ENCODE assay signal across 10 cellular contexts in the genomic region with DNA sequence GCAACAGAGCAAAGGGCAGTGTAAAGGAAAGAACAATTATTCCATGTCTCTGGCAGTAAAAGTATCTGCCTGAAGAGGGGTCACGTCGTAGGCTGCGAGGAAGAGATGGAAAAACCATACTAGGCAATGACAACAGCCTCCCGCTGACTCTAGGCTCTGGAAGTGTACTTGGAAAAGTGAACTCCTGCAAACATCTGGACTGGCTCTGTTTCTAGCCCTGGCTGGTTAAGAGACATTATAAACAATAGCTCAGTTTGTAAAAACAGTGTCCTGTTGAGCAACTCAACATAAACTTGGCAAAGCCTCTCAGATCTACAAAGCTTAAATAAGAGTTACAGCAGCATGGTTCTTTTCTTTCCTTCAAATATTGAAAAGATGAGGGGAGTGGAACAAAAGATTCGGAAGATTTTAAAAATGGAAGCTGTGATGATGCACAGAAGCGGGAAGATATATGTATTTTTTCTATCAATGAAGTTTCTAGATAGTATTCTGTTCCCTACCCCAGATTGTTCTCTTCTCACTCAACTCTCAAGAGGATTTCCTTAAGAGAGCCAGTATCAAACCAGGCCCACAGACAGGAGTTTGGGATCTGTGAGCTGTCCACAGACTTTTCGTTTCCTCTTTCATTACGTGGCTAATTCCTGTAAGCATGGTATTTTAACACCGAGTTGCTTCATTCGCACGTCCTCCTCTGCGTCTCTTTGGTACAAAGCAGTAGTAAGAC.
DNase-seq lines count a peak whose midpoint lies in the region; ATAC-seq and TF ChIP-seq lines count a peak whose summit lies in the region.
"Had no signal": no experiment of that assay in that cellular context is flagged by ENCODE, and none has a peak within 500 bp of the region (broad histone marks: within the 10 kb centered on the region; RNA-seq: fewer than 3 reads in every experiment).

No MANE protein-coding gene starts in this region.

- H3F3A ChIP-seq in SK-N-SH (replicated peaks; ENCODE audit: insufficient read depth), result no peaks in the 10 kb centered on the region

- POLR2A ChIA-PET in SK-N-SH (lab: Yijun Ruan, JAX), result no interaction called here

- no peaks in the 10 kb centered on the region for H3K9me2 ChIP-seq in SK-N-SH

- H3K9me3 ChIP-seq in MG63, result no peaks in the 10 kb centered on the region
- H3K9me3 ChIP-seq in esophagus squamous epithelium, result no peaks in the 10 kb centered on the region
- H3K9me3 ChIP-seq in mucosa of descending colon, result no peaks in the 10 kb centered on the region
- H3K9me3 ChIP-seq in thyroid gland, result no peaks in the 10 kb centered on the region
- no peaks in the 10 kb centered on the region for H3K9me3 ChIP-seq in SK-N-SH

- TF ChIP-seq CTCF in esophagus squamous epithelium (IDR thresholded peaks at IDR 0.05) (no peak), mucosa of descending colon (IDR thresholded peaks at IDR 0.05) (no peak), thyroid gland (IDR thresholded peaks at IDR 0.05) (no peak), SK-N-SH (IDR thresholded peaks at IDR 0.05) (no peak)

- no peaks in the 10 kb centered on the region for H3K79me2 ChIP-seq in SK-N-SH (ENCODE audit: insufficient read depth)

- H3K36me3 ChIP-seq in MG63, result peaks cover 23% of the 10 kb centered on the region
- H3K36me3 ChIP-seq in esophagus squamous epithelium, result peaks cover 7 to 89% (median 16%) of the 10 kb centered on the region in 3 donors
- H3K36me3 ChIP-seq in mucosa of descending colon (ENCODE audit: low read depth), result no peaks in the 10 kb centered on the region
- peaks cover 16 to 27% of the 10 kb centered on the region in 2 donors for H3K36me3 ChIP-seq in thyroid gland
- H3K36me3 ChIP-seq in SK-N-SH (replicated peaks in 1 of 2; ENCODE audit: control insufficient read depth in 1 of 2, insufficient read depth in 2 of 2, low read length in 1 of 2), result peaks cover 48 to 68% of the 10 kb centered on the region in 2 experiments

- WGBS in esophagus squamous epithelium, 2 donors, result 68 to 79% methylated on average over 12 of the region's 12 CpGs
- 60 to 64% methylated on average over 12 of the region's 12 CpGs for WGBS in thyroid gland, 2 donors
- WGBS in SK-N-SH (ENCODE audit: low lambda C conversion rate), result 97% methylated on average over 12 of the region's 12 CpGs

- no peaks in the 10 kb centered on the region for H4K20me1 ChIP-seq in SK-N-SH (ENCODE audit: insufficient read depth)

- TF ChIP-seq EP300 in SK-N-SH (IDR thresholded peaks at IDR 0.05; ENCODE audit: borderline replicate concordance in 1 of 2, low read depth in 1 of 2, low read length in 1 of 2), result no peak

- no peak overlapping the region for H3K9ac ChIP-seq in SK-N-SH

- peak; percentile 67 for DNase-seq in MG63
- no peak for DNase-seq in esophagus squamous epithelium (lab: John Stamatoyannopoulos, UW)
- DNase-seq in mucosa of descending colon, result peak in 1 of 3 donors; percentile 42
- DNase-seq in thyroid gland, result peak; percentile 19 to 40
- DNase-seq in SK-N-SH, result no peak
- DNase-seq: NCI-H446 had no signal

- peak; percentile 53 for ATAC-seq in mucosa of descending colon
- no peak for ATAC-seq in HG03439 (IDR thresholded peaks at IDR 0.05; ENCODE audit: unreplicated experiment)
- ATAC-seq in GM18517 (IDR thresholded peaks at IDR 0.05; ENCODE audit: unreplicated experiment), result no peak
- ATAC-seq: Panc1 had no signal

- no peaks in the 10 kb centered on the region for H3K27me3 ChIP-seq in MG63
- no peaks in the 10 kb centered on the region for H3K27me3 ChIP-seq in esophagus squamous epithelium
- H3K27me3 ChIP-seq in thyroid gland, result no peaks in the 10 kb centered on the region
- H3K27me3 ChIP-seq in SK-N-SH (ENCODE audit: insufficient read depth), result no peaks in the 10 kb centered on the region

- H3K4me1 ChIP-seq in esophagus squamous epithelium (peaks cover 0 to 26% (median 8%) of the 10 kb centered on the region in 3 donors), mucosa of descending colon (ENCODE audit: low read depth) (no peaks in the 10 kb centered on the region), thyroid gland (no peaks in the 10 kb centered on the region), SK-N-SH (ENCODE audit: control insufficient read depth in 1 of 2, insufficient read depth in 2 of 2, low read depth in 1 of 2, low read length in 1 of 2) (peaks cover 0 to 8% of the 10 kb centered on the region in 2 experiments; a peak in 1 of 4 replicates)

- no peak for TF ChIP-seq POLR2A in esophagus squamous epithelium (IDR thresholded peaks at IDR 0.05)
- no peak for TF ChIP-seq POLR2A in thyroid gland (IDR thresholded peaks at IDR 0.05)

- H3K4me3 ChIP-seq in MG63 (no peak overlapping the region), esophagus squamous epithelium (peak overlapping the region in 1 of 4 donors; percentile 23), mucosa of descending colon (no peak overlapping the region), thyroid gland (replicated peaks in 1 of 3) (no peak overlapping the region), SK-N-SH (ENCODE audit: low read depth in 2 of 2, low read length in 1 of 2) (no peak overlapping the region)
- H3K4me3 ChIP-seq: coronary artery had no signal

- peak overlapping the region in 3 of 4 donors; percentile 54 to 89 (median 59) for H3K27ac ChIP-seq in esophagus squamous epithelium
- H3K27ac ChIP-seq in thyroid gland, result no peak overlapping the region
- no peak overlapping the region for H3K27ac ChIP-seq in SK-N-SH (ENCODE audit: low read depth in 2 of 2, low read length in 1 of 2)

- no peak for TF ChIP-seq RAD21 in SK-N-SH (IDR thresholded peaks at IDR 0.05; ENCODE audit: low read length)

- no peak overlapping the region for H3K4me2 ChIP-seq in SK-N-SH

- CTCF ChIA-PET in SK-N-SH (lab: Yijun Ruan, JAX), result interaction anchor here (0.8 to 1.7 kb wide), 4 partner anchors 11 to 277 kb away, joined by 3 to 5 read pairs (median 4); a partner anchor contains a TSS

- intact Hi-C loops in esophagus squamous epithelium (cut with DNase I) (no loop called here), mucosa of descending colon (cut with DNase I, micrococcal nuclease) (loop anchor here in 1 of 2 donors (10.0 kb wide), 1 partner anchor 81 kb away; a partner anchor contains a TSS), thyroid gland (cut with DNase I) (no loop called here)

- no peak overlapping the region for H2AFZ ChIP-seq in SK-N-SH (ENCODE audit: low read depth)

TF ChIP-seq in SK-N-SH, 30 proteins besides CTCF, POLR2A, EP300 and RAD21 (continues in another document):
- TF ChIP-seq GATA2 (CRISPR knock-in tag; IDR thresholded peaks at IDR 0.05) (no peak), TAF1 (IDR thresholded peaks at IDR 0.05; ENCODE audit: borderline replicate concordance, low read depth, low read length) (no peak), SMC3 (IDR thresholded peaks at IDR 0.05; ENCODE audit: low read depth, low read length) (no peak), MEF2A (IDR thresholded peaks at IDR 0.05; ENCODE audit: borderline replicate concordance, low read depth) (no peak), ELF1 (IDR thresholded peaks at IDR 0.05) (no peak), POLR2AphosphoS5 (IDR thresholded peaks at IDR 0.05; ENCODE audit: low read depth, low read length) (no peak)
- TF ChIP-seq, protein P1, sequence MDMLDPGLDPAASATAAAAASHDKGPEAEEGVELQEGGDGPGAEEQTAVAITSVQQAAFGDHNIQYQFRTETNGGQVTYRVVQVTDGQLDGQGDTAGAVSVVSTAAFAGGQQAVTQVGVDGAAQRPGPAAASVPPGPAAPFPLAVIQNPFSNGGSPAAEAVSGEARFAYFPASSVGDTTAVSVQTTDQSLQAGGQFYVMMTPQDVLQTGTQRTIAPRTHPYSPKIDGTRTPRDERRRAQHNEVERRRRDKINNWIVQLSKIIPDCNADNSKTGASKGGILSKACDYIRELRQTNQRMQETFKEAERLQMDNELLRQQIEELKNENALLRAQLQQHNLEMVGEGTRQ (IDR thresholded peaks at IDR 0.05; ENCODE audit: borderline replicate concordance, low read depth, low read length), result no peak
- TF ChIP-seq, protein P2, sequence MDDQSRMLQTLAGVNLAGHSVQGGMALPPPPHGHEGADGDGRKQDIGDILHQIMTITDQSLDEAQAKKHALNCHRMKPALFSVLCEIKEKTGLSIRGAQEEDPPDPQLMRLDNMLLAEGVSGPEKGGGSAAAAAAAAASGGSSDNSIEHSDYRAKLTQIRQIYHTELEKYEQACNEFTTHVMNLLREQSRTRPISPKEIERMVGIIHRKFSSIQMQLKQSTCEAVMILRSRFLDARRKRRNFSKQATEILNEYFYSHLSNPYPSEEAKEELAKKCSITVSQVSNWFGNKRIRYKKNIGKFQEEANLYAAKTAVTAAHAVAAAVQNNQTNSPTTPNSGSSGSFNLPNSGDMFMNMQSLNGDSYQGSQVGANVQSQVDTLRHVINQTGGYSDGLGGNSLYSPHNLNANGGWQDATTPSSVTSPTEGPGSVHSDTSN (IDR thresholded peaks at IDR 0.05), result no peak
- TF ChIP-seq, protein P3, sequence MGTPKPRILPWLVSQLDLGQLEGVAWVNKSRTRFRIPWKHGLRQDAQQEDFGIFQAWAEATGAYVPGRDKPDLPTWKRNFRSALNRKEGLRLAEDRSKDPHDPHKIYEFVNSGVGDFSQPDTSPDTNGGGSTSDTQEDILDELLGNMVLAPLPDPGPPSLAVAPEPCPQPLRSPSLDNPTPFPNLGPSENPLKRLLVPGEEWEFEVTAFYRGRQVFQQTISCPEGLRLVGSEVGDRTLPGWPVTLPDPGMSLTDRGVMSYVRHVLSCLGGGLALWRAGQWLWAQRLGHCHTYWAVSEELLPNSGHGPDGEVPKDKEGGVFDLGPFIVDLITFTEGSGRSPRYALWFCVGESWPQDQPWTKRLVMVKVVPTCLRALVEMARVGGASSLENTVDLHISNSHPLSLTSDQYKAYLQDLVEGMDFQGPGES (IDR thresholded peaks at IDR 0.05; ENCODE audit: low read depth, low read length), result no peak

Comparison
In these comparisons a context has a peak if more than half of its experiments do, and no peak if none do; other contexts are left out.
1. DNase-seq: peak in MG63 (single experiment) and thyroid gland (2 of 2); none in esophagus squamous epithelium (single experiment) and SK-N-SH (single experiment).
2. H3K27ac ChIP-seq: peak in esophagus squamous epithelium (3 of 4); none in thyroid gland (0 of 3) and SK-N-SH (0 of 2).